ENCODE assay signal across 9 cellular contexts in the genomic region with DNA sequence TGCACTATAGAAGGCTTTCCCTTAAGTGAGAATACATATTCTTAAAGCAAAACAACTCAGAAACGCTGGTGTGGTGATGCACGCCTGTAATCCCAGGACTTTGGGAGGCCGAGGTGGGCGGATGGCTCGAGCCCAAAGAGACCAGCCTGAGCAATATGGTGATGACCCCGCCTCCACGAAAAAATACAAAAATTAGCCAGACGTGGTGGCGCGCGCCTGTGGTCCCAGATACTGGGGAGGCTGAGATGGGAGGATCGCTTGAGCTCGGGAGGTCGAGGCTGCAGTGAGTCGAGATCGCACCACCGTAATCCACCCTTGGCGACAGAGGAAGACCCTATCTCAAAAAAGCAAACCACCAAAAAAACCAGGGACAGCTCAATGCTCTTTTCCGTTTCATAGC. TPM values are rescaled to one million over a fixed set of nuclear protein-coding genes. Genes with fewer than 3 reads are reported as not detected.
A peak's percentile ranks its signal among the peaks of the same experiment; 100 is the strongest.
DNase-seq lines count a peak whose midpoint lies in the region; ATAC-seq and TF ChIP-seq lines count a peak whose summit lies in the region.
"Had no signal": no experiment of that assay in that cellular context is flagged by ENCODE, and none has a peak within 500 bp of the region (broad histone marks: within the 10 kb centered on the region; RNA-seq: fewer than 3 reads in every experiment).

No MANE protein-coding gene starts in this region.

- no peaks in the 10 kb centered on the region for H3K27me3 ChIP-seq in DND-41 (ENCODE audit: insufficient read depth, low read length, poor library complexity)
- no peaks in the 10 kb centered on the region for H3K27me3 ChIP-seq in OCI-LY3 (ENCODE audit: low read depth, low read length)
- H3K27me3 ChIP-seq in endocrine pancreas (ENCODE audit: control insufficient read depth, insufficient read depth, low read length) = no peaks in the 10 kb centered on the region
- no peaks in the 10 kb centered on the region for H3K27me3 ChIP-seq in neural progenitor cell
- H3K27me3 ChIP-seq: vagina had no signal

- no peak overlapping the region for H3K27ac Mint-ChIP-seq in neural progenitor cell

- H3K9ac ChIP-seq in DND-41 (ENCODE audit: low read depth, low read length) (0 out of 2 replicates have a peak overlapping the region, but pooled peaks have one; percentile 19), OCI-LY3 (ENCODE audit: low read length) (no peak overlapping the region), endocrine pancreas (ENCODE audit: control insufficient read depth, insufficient read depth, low read length) (no peak overlapping the region), neural progenitor cell (no peak overlapping the region)

- no peaks in the 10 kb centered on the region for H4K20me1 ChIP-seq in DND-41 (ENCODE audit: insufficient read depth, low read length)
- no peaks in the 10 kb centered on the region for H4K20me1 ChIP-seq in OCI-LY3 (ENCODE audit: insufficient read depth, low read length)
- no peaks in the 10 kb centered on the region for H4K20me1 ChIP-seq in neural progenitor cell (ENCODE audit: low read depth)

- no peak for ATAC-seq in DND-41 (ENCODE audit: insufficient read depth, low read depth)
- no peak for ATAC-seq in GM19397 (IDR thresholded peaks at IDR 0.05; ENCODE audit: unreplicated experiment)
- no peak for ATAC-seq in HG03354 (IDR thresholded peaks at IDR 0.05; ENCODE audit: poor library complexity, severe bottlenecking, unreplicated experiment)

- H3K4me3 Mint-ChIP-seq in neural progenitor cell = peak overlapping the region; percentile 85

- H3K9me3 Mint-ChIP-seq in neural progenitor cell = no peaks in the 10 kb centered on the region

- H3K4me1 ChIP-seq in DND-41 (ENCODE audit: insufficient read depth, low read length) (peaks cover 27% of the 10 kb centered on the region), OCI-LY3 (ENCODE audit: low read length) (peaks cover 8% of the 10 kb centered on the region), endocrine pancreas (ENCODE audit: control insufficient read depth, insufficient read depth, low read length) (no peaks in the 10 kb centered on the region), neural progenitor cell (peaks cover 29% of the 10 kb centered on the region)

- peaks cover 2% of the 10 kb centered on the region for H3K27me3 Mint-ChIP-seq in neural progenitor cell (ENCODE audit: insufficient read depth, low read depth)

- H3K79me2 ChIP-seq in DND-41 (ENCODE audit: insufficient read depth, low read length) = peaks cover 41% of the 10 kb centered on the region
- H3K79me2 ChIP-seq in OCI-LY3 (ENCODE audit: low read length) = peaks cover 37% of the 10 kb centered on the region
- peaks cover 39% of the 10 kb centered on the region for H3K79me2 ChIP-seq in neural progenitor cell (ENCODE audit: low read depth)

- H3K4me2 ChIP-seq in DND-41 (ENCODE audit: insufficient read depth, low read length) (peak overlapping the region; percentile 64), OCI-LY3 (ENCODE audit: low read length) (peak overlapping the region; percentile 73), neural progenitor cell (no peak overlapping the region)

- H3K36me3 ChIP-seq in DND-41 (ENCODE audit: insufficient read depth, low read length) = no peaks in the 10 kb centered on the region
- no peaks in the 10 kb centered on the region for H3K36me3 ChIP-seq in OCI-LY3 (replicated peaks; ENCODE audit: low read depth, low read length)
- H3K36me3 ChIP-seq in endocrine pancreas (ENCODE audit: control insufficient read depth, insufficient read depth, low read length) = no peaks in the 10 kb centered on the region
- H3K36me3 ChIP-seq in neural progenitor cell = no peaks in the 10 kb centered on the region
- H3K36me3 ChIP-seq: vagina had no signal

- DNase-seq in DND-41 (no peak), neural progenitor cell (ENCODE audit: low spot score) (no peak), DMS79 (lab: John Stamatoyannopoulos, UW) (no peak), NCI-H1694 treated with DMSO at 0.1 percent for 48 hours (lab: John Stamatoyannopoulos, UW) (no peak)

- peaks cover 28% of the 10 kb centered on the region for H3F3A ChIP-seq in neural progenitor cell (ENCODE audit: low read depth)

- H3K4me3 ChIP-seq in DND-41 (ENCODE audit: low read depth in 1 of 2, low read length in 2 of 2) = peak overlapping the region in 1 of 2 experiments; percentile 88; a peak in 3 of 4 replicates
- H3K4me3 ChIP-seq in OCI-LY3 (ENCODE audit: low read length) = peak overlapping the region; percentile 91
- peak overlapping the region; percentile 27 for H3K4me3 ChIP-seq in endocrine pancreas (ENCODE audit: control insufficient read depth, insufficient read depth, low read length)
- H3K4me3 ChIP-seq in neural progenitor cell = no peak overlapping the region

- peaks cover 22% of the 10 kb centered on the region for H3K4me1 Mint-ChIP-seq in neural progenitor cell

- H3K9me3 ChIP-seq in DND-41 (ENCODE audit: insufficient read depth, low read length, severe bottlenecking) (no peaks in the 10 kb centered on the region), OCI-LY3 (ENCODE audit: insufficient read depth, low read length) (no peaks in the 10 kb centered on the region), endocrine pancreas (ENCODE audit: control insufficient read depth, low read length) (no peaks in the 10 kb centered on the region), neural progenitor cell (ENCODE audit: low read depth) (no peaks in the 10 kb centered on the region)
- H3K9me3 ChIP-seq: vagina had no signal

- TF ChIP-seq CTCF in DND-41 (IDR thresholded peaks at IDR 0.05; ENCODE audit: borderline replicate concordance, extremely low read depth, low read length, poor library complexity, severe bottlenecking) = no peak
- no peak for TF ChIP-seq CTCF in OCI-LY3 (IDR thresholded peaks at IDR 0.05; ENCODE audit: low read depth, low read length)
- TF ChIP-seq CTCF in neural progenitor cell (IDR thresholded peaks at IDR 0.05) = no peak

- H3K27ac ChIP-seq in DND-41 (ENCODE audit: low read length) = no peak overlapping the region
- H3K27ac ChIP-seq in OCI-LY3 (ENCODE audit: low read length) = no peak overlapping the region
- no peak overlapping the region for H3K27ac ChIP-seq in neural progenitor cell

- H2AFZ ChIP-seq in DND-41 (ENCODE audit: low read depth, low read length) (peak overlapping the region; percentile 77), OCI-LY3 (ENCODE audit: low read depth, low read length) (peak overlapping the region; percentile 100), neural progenitor cell (replicated peaks) (peak overlapping the region; percentile 17)

- H3K36me3 Mint-ChIP-seq in neural progenitor cell = peaks cover 13% of the 10 kb centered on the region

RNA-seq across cellular contexts. Expression of a gene that starts 0.8 kb away (rescaled TPM):
- total RNA-seq in neural progenitor cell (ENCODE audit: low replicate concordance) = 56.1 and 69.4 TPM in 2 replicates

RNA-seq across cellular contexts. Expression of a gene that starts 45.4 kb away (rescaled TPM):
- 7.3 and 8.6 TPM in 2 replicates for total RNA-seq in neural progenitor cell (ENCODE audit: low replicate concordance)

Comparison
In these comparisons a context has a peak if more than half of its experiments do, and no peak if none do; other contexts are left out.
1. H2AFZ ChIP-seq: peak in every context shown above with its lines; median percentile 100 in OCI-LY3; 77 in DND-41; 17 in neural progenitor cell.